1 cellular context compared by ENCODE assay signal in genomic region chr5:122773615-122774014, GRCh38.
TF ChIP-seq lines count a peak whose summit lies in the region.

No MANE protein-coding gene starts in this region.

TF ChIP-seq in GM23338, 12 proteins besides CTCF, POLR2A, EP300 and RAD21 (continued from another document):
- TF ChIP-seq REST (IDR thresholded peaks at IDR 0.05; ENCODE audit: unreplicated experiment) (no peak), POLR2AphosphoS5 (IDR thresholded peaks at IDR 0.05; ENCODE audit: low read depth) (no peak), EZH2phosphoT487 (IDR thresholded peaks at IDR 0.05; ENCODE audit: unreplicated experiment) (no peak), ZNF331 (CRISPR knock-in tag; IDR thresholded peaks at IDR 0.05; ENCODE audit: low read depth) (no peak), EZH2 (IDR thresholded peaks at IDR 0.05; ENCODE audit: low read depth, unreplicated experiment) (no peak), ZNF462 (CRISPR knock-in tag; IDR thresholded peaks at IDR 0.05) (no peak), CREB1 (CRISPR knock-in tag; IDR thresholded peaks at IDR 0.05; ENCODE audit: low read depth) (no peak), ZNF114 (CRISPR knock-in tag; IDR thresholded peaks at IDR 0.05) (no peak), NANOG (IDR thresholded peaks at IDR 0.05; ENCODE audit: borderline replicate concordance) (no peak), STAT1 (IDR thresholded peaks at IDR 0.05; ENCODE audit: unreplicated experiment) (no peak), ETS1 (IDR thresholded peaks at IDR 0.05) (no peak)
